2 cellular contexts compared by ENCODE assay signal in the genomic region with DNA sequence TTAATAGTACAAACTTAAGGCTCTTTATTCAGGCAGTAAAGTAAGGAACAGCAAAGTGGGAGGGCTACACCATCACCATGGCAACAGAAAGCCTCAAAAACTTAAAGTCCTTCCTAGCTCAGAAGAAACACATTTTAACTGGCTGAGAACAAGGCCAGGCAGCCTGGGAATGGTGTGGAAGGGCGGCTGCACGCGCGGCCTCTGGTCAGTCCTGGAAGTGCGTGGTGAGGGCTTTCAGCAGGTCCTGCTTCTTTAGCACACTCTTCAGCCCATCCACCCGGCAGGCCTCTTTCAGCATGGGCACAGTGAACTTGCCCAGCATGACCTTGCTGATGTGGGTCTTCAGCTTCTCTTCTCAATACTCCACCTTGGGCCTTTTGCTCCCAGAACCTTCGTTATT.
TF ChIP-seq lines count a peak whose summit lies in the region.

No MANE protein-coding gene starts in this region.

TF ChIP-seq in HEK293T, 16 proteins besides CTCF, POLR2A, EP300 and RAD21:
- TF ChIP-seq BHLHE40 (IDR thresholded peaks at IDR 0.05; ENCODE audit: borderline replicate concordance), result no peak
- no peak for TF ChIP-seq TARDBP (IDR thresholded peaks at IDR 0.05)
- no peak for TF ChIP-seq L3MBTL2 (conservative IDR thresholded peaks at IDR 0.05)
- no peak for TF ChIP-seq LEF1 (IDR thresholded peaks at IDR 0.05; ENCODE audit: borderline replicate concordance)
- TF ChIP-seq FOXM1 (IDR thresholded peaks at IDR 0.05; ENCODE audit: borderline replicate concordance), result no peak
- TF ChIP-seq, protein P1, sequence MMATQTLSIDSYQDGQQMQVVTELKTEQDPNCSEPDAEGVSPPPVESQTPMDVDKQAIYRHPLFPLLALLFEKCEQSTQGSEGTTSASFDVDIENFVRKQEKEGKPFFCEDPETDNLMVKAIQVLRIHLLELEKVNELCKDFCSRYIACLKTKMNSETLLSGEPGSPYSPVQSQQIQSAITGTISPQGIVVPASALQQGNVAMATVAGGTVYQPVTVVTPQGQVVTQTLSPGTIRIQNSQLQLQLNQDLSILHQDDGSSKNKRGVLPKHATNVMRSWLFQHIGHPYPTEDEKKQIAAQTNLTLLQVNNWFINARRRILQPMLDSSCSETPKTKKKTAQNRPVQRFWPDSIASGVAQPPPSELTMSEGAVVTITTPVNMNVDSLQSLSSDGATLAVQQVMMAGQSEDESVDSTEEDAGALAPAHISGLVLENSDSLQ (IDR thresholded peaks at IDR 0.05), result no peak
- no peak for TF ChIP-seq SUZ12 (IDR thresholded peaks at IDR 0.05)
- TF ChIP-seq ELF4 (IDR thresholded peaks at IDR 0.05), result no peak
- no peak for TF ChIP-seq FOXA1 (IDR thresholded peaks at IDR 0.05)
- TF ChIP-seq NFRKB (IDR thresholded peaks at IDR 0.05), result no peak
- TF ChIP-seq ARNT (IDR thresholded peaks at IDR 0.05), result no peak
- no peak for TF ChIP-seq ZNF384 (IDR thresholded peaks at IDR 0.05)
TF ChIP-seq in HEK293T: peak in this region for 0.

TF ChIP-seq in H1, 55 proteins besides CTCF, POLR2A, EP300 and RAD21:
- no peak for TF ChIP-seq EGR1 (IDR thresholded peaks at IDR 0.05; ENCODE audit: borderline replicate concordance, low read depth, low read length)
- no peak for TF ChIP-seq CHD2 (IDR thresholded peaks at IDR 0.05; ENCODE audit: low read length)
- TF ChIP-seq TAF7 (optimal IDR thresholded peaks at IDR 0.05; ENCODE audit: borderline replicate concordance, low read depth, low read length), result no peak
- no peak for TF ChIP-seq HDAC6 (IDR thresholded peaks at IDR 0.05; ENCODE audit: low read depth, low read length)
- TF ChIP-seq, protein P2, sequence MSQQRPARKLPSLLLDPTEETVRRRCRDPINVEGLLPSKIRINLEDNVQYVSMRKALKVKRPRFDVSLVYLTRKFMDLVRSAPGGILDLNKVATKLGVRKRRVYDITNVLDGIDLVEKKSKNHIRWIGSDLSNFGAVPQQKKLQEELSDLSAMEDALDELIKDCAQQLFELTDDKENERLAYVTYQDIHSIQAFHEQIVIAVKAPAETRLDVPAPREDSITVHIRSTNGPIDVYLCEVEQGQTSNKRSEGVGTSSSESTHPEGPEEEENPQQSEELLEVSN (IDR thresholded peaks at IDR 0.05), result no peak
